8 cellular contexts compared by ENCODE assay signal in the genomic region with DNA sequence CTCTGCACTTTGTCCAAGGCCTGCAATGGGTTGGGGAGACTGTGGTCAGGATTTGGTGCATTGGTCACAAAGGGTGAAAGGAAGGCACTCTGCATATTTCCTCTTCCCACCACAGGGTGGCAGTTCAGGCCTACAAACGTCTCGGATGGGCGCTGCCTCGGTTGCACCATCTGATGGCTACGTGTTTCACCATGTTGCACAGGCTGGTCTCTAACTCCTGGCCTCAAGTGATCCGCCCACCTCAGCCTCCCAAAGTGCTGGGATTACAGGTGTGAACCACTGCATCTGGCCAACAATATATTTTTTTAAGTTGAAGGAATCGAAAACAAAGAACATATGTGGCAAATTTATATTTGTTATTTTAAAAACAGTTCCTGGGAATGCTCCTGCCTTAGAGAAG. TPM values are rescaled to one million over a fixed set of nuclear protein-coding genes. Genes with fewer than 3 reads are reported as not detected.
DNase-seq lines count a peak whose midpoint lies in the region; ATAC-seq and TF ChIP-seq lines count a peak whose summit lies in the region.

No MANE protein-coding gene starts in this region.

- H2BK120ac ChIP-seq in neuronal stem cell (ENCODE audit: low read depth, low read length) = no peak overlapping the region

- TF ChIP-seq POLR2A in transverse colon (IDR thresholded peaks at IDR 0.05) = no peak

- no peak overlapping the region for H3K4ac ChIP-seq in neuronal stem cell (ENCODE audit: low read length)

- no peak overlapping the region for H3K9ac ChIP-seq in neuronal stem cell (ENCODE audit: low read depth, low read length, poor library complexity)

- in situ Hi-C loops in G401 (cut with HindIII; ENCODE audit: low sequenced_read_pairs) = no loop called here
- in situ Hi-C loops in transverse colon (cut with MboI; ENCODE audit: low pct_ligation_motif_present in 1 of 4, low pct_unique_long_range_greater_than_20kb in 1 of 4, low sequenced_read_pairs in 3 of 4) = loop anchor here in 2 of 4 donors (5.0 to 10.0 kb wide), 2 partner anchors 56 to 58 kb away; no protein-coding TSS in a partner anchor

- H2BK12ac ChIP-seq in neuronal stem cell (ENCODE audit: low read length) = no peak overlapping the region

- H3K36me3 ChIP-seq in neuronal stem cell (replicated peaks in 1 of 2; ENCODE audit: control insufficient read depth in 2 of 2, insufficient read depth in 2 of 2, low read length in 2 of 2) (no peaks in the 10 kb centered on the region), transverse colon (no peaks in the 10 kb centered on the region)

- no peak overlapping the region for H2AK5ac ChIP-seq in neuronal stem cell (ENCODE audit: low read depth, low read length)

- no peak overlapping the region for H3K4me2 ChIP-seq in neuronal stem cell (ENCODE audit: insufficient read depth, low read length, poor library complexity, severe bottlenecking)

- TF ChIP-seq CTCF in fibroblast of the aortic adventitia (IDR thresholded peaks at IDR 0.05; ENCODE audit: insufficient read depth, low read length) (peak; percentile 79), transverse colon (IDR thresholded peaks at IDR 0.05) (peak; percentile 63 to 74 (median 69))

- H3K14ac ChIP-seq in neuronal stem cell (ENCODE audit: low read length) = no peak overlapping the region

- H4K8ac ChIP-seq in neuronal stem cell (ENCODE audit: low read depth, low read length) = no peak overlapping the region

- no peak overlapping the region for H3K23ac ChIP-seq in neuronal stem cell (ENCODE audit: low read depth, low read length, poor library complexity)

- no peak for ATAC-seq in HG02678 (IDR thresholded peaks at IDR 0.05; ENCODE audit: unreplicated experiment)

- H3K79me1 ChIP-seq in neuronal stem cell (ENCODE audit: low read depth, low read length) = no peaks in the 10 kb centered on the region

- H3K9me3 ChIP-seq in neuronal stem cell (replicated peaks in 1 of 2; ENCODE audit: control insufficient read depth in 2 of 2, insufficient read depth in 1 of 2, low read depth in 1 of 2, low read length in 2 of 2) = no peaks in the 10 kb centered on the region
- no peaks in the 10 kb centered on the region for H3K9me3 ChIP-seq in transverse colon

- intact Hi-C loops in transverse colon (cut with DNase I; ENCODE audit: low total_unique reads) = no loop called here

- H3K4me3 ChIP-seq in fibroblast of the aortic adventitia (ENCODE audit: low read depth, low read length) (no peak overlapping the region), neuronal stem cell (ENCODE audit: low read length in 2 of 2) (no peak overlapping the region), transverse colon (no peak overlapping the region)

- H3K4me1 ChIP-seq in neuronal stem cell (ENCODE audit: control insufficient read depth in 2 of 2, insufficient read depth in 1 of 2, low read depth in 1 of 2, low read length in 2 of 2) (no peaks in the 10 kb centered on the region), transverse colon (peaks cover 0 to 5% (median 0%) of the 10 kb centered on the region in 4 donors)

- no peak overlapping the region for H2BK5ac ChIP-seq in neuronal stem cell (ENCODE audit: low read length)

- H3K27ac ChIP-seq in neuronal stem cell (replicated peaks; ENCODE audit: low read length) = no peak overlapping the region
- no peak overlapping the region for H3K27ac ChIP-seq in transverse colon

- peaks cover 0 to 9% (median 0%) of the 10 kb centered on the region in 3 experiments for H3K27me3 ChIP-seq in neuronal stem cell (ENCODE audit: control insufficient read depth in 3 of 3, insufficient read depth in 3 of 3, low read depth in 1 of 3, low read length in 3 of 3)
- no peaks in the 10 kb centered on the region for H3K27me3 ChIP-seq in transverse colon

- no peak overlapping the region for H4K91ac ChIP-seq in neuronal stem cell (ENCODE audit: low read depth, low read length, poor library complexity)

- WGBS in neuronal stem cell (ENCODE audit: extremely low coverage in 2 of 2, insufficient read length in 2 of 2, insufficient replicate concordance in 1 of 2), 2 donors = no CpG with 5 or more reads among the region's 7 CpGs
- WGBS in transverse colon (ENCODE audit: low coverage in 1 of 2), 2 donors = 12 to 14% methylated on average over 6 to 7 of the region's 7 CpGs

- H3K18ac ChIP-seq in neuronal stem cell (ENCODE audit: low read length) = no peak overlapping the region

- DNase-seq in G401 (ENCODE audit: low spot score) (peak; percentile 61), HT-29 (ENCODE audit: low spot score) (peak; percentile 77), OCI-M1 (lab: John Stamatoyannopoulos, UW) (peak; percentile 90), activated T-helper 1 cell treated with Interleukin-2 at 50 U/mL for 16 hours (ENCODE audit: low read depth) (peak; percentile 29), fibroblast of the aortic adventitia (ENCODE audit: low read depth) (peak; percentile 90), neuronal stem cell (ENCODE audit: low spot score) (peak; percentile 63), transverse colon (peak; percentile 59)

- H2AFZ ChIP-seq in neuronal stem cell (ENCODE audit: low read length) = peak overlapping the region; percentile 73

- no peak overlapping the region for H2BK15ac ChIP-seq in neuronal stem cell (ENCODE audit: low read length)

- TF ChIP-seq EP300 in transverse colon (IDR thresholded peaks at IDR 0.05; ENCODE audit: low read depth) = no peak

RNA-seq across cellular contexts. Expression of gene TMBIM6, which starts 35.1 kb away (rescaled TPM):
- 235 and 267 TPM in 2 replicates for total RNA-seq in G401 (2014; rRNA removed; shearing (Covaris generic))
- 409 and 478 TPM in 2 replicates for total RNA-seq in HT-29 (2014; rRNA removed; shearing (Covaris generic))
- total RNA-seq in fibroblast of the aortic adventitia (ENCODE audit: low replicate concordance) = 238 and 564 TPM in 2 replicates
- 322 TPM for polyA plus RNA-seq in neuronal stem cell (2013, experiment 1 of 2)
- 335 TPM for polyA plus RNA-seq in neuronal stem cell (2013, experiment 2 of 2)
- 100 to 1,000 TPM; 234 to 709 (median 558) TPM for total RNA-seq in transverse colon

RNA-seq across cellular contexts. Expression of gene NCKAP5L, which starts 51.8 kb away (rescaled TPM):
- 11.4 and 17.0 TPM in 2 replicates for total RNA-seq in G401 (2014; rRNA removed; shearing (Covaris generic))
- 16.4 and 19.3 TPM in 2 replicates for total RNA-seq in HT-29 (2014; rRNA removed; shearing (Covaris generic))
- 21.6 and 27.9 TPM in 2 replicates for total RNA-seq in fibroblast of the aortic adventitia (ENCODE audit: low replicate concordance)
- polyA plus RNA-seq in neuronal stem cell (2013, experiment 1 of 2) = 12.5 TPM
- 13.0 TPM for polyA plus RNA-seq in neuronal stem cell (2013, experiment 2 of 2)
- total RNA-seq in transverse colon = 1 to 10 TPM; 3.4 to 5.1 (median 4.2) TPM

Comparison
In these comparisons a context has a peak if more than half of its experiments do, and no peak if none do; other contexts are left out.
1. DNase-seq: peak in every context shown above with its lines; median percentile 90 in OCI-M1; 90 in fibroblast of the aortic adventitia; 77 in HT-29; 63 in neuronal stem cell; 61 in G401; 59 in transverse colon; 29 in activated T-helper 1 cell treated with Interleukin-2 at 50 U/mL for 16 hours.